11 cellular contexts compared by ENCODE assay signal in the genomic region with DNA sequence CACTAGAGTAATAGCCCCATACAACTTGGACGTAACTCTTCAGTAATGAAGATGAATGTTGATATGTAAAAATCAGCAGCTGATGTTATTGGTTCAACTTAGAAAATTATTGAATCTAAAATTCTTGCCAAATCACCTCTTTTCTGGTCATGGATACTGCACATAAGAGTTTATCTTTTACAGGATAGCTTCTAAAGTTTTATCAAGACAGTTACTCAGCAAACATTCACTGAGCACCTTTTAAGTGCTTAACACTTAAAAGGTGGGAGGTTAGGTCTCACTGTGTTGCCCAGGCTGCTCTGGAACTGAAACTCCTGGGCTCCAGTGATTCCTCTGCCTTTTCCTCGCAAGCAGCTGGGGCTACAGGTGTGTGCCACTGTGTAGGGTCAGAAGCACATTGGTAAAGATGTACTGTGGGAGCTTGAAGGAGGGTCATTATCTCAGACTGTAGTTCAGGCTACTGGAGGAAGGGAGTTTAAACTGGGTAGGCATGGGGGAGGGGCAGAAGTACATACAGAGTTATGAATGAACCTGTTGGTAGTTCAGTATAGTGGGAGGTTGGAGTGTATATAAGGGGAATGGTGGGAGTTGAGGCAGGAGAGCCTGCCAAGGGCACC.
DNase-seq lines count a peak whose midpoint lies in the region; ATAC-seq, FAIRE-seq and TF ChIP-seq lines count a peak whose summit lies in the region.
"Had no signal": no experiment of that assay in that cellular context is flagged by ENCODE, and none has a peak within 500 bp of the region (broad histone marks: within the 10 kb centered on the region; RNA-seq: fewer than 3 reads in every experiment).

No MANE protein-coding gene starts in this region.

- ATAC-seq in GM19467 (IDR thresholded peaks at IDR 0.05; ENCODE audit: unreplicated experiment) = no peak

- H3K4me1 ChIP-seq in duodenal mucosa (ENCODE audit: control insufficient read depth in 1 of 2, insufficient read depth in 2 of 2, low read length in 2 of 2) (peaks cover 24 to 33% of the 10 kb centered on the region in 2 donors), neuron (ENCODE audit: insufficient read depth, low read length) (peaks cover 28% of the 10 kb centered on the region)

- no peak overlapping the region for H3K27ac ChIP-seq in duodenal mucosa (ENCODE audit: low read depth, low read length)

- TF ChIP-seq CTCF in D721Med (IDR thresholded peaks at IDR 0.05; ENCODE audit: insufficient read depth, missing control alignments) (no peak), LNCaP clone FGC (IDR thresholded peaks at IDR 0.05; ENCODE audit: control insufficient read depth, extremely low read depth, insufficient read depth) (no peak)

- H3K9me3 ChIP-seq in duodenal mucosa (ENCODE audit: control insufficient read depth in 1 of 2, low read length in 2 of 2) (no peaks in the 10 kb centered on the region), neuron (ENCODE audit: low read length) (no peaks in the 10 kb centered on the region)
- H3K9me3 ChIP-seq: transverse colon had no signal

- no peak overlapping the region for H2AFZ ChIP-seq in neuron (ENCODE audit: low read depth, low read length)

- H3K36me3 ChIP-seq in duodenal mucosa (ENCODE audit: control insufficient read depth in 1 of 2, insufficient read depth in 2 of 2, low read length in 2 of 2) (no peaks in the 10 kb centered on the region), neuron (ENCODE audit: insufficient read depth, low read length) (no peaks in the 10 kb centered on the region)
- H3K36me3 ChIP-seq: transverse colon had no signal

- FAIRE-seq in D721Med (lab: Jason Lieb, UNC) = peak; percentile 11
- FAIRE-seq in H54 (lab: Jason Lieb, UNC) = no peak
- FAIRE-seq: kidney had no signal

- no peak overlapping the region for H3K9ac ChIP-seq in duodenal mucosa (ENCODE audit: low read depth in 1 of 2, low read length in 2 of 2)

- no peaks in the 10 kb centered on the region for H3K27me3 ChIP-seq in duodenal mucosa (ENCODE audit: control insufficient read depth in 1 of 2, insufficient read depth in 2 of 2, low read length in 2 of 2)
- no peaks in the 10 kb centered on the region for H3K27me3 ChIP-seq in neuron (ENCODE audit: insufficient read depth, low read length)
- H3K27me3 ChIP-seq: transverse colon had no signal

- TF ChIP-seq POLR2A in H54 (IDR thresholded peaks at IDR 0.05; ENCODE audit: low read depth, low read length) = no peak

- DNase-seq in D721Med (ENCODE audit: insufficient read length, low spot score) (no peak), LNCaP clone FGC (ENCODE audit: low read depth) (no peak), H54 (ENCODE audit: insufficient read length, low spot score) (no peak), activated gamma-delta T cell treated with Interleukin-2 at 50 U/mL for 16 hours (no peak), 8988T (no peak)
- DNase-seq: activated CD4-positive, alpha-beta T cell treated with anti-CD3 and anti-CD28 coated beads, Interleukin-2, amount 50 U/mL, for 1 hour; kidney; transverse colon had no signal

- H3K4me3 ChIP-seq in LNCaP clone FGC (ENCODE audit: low read depth, low read length) = peak overlapping the region; percentile 82; the same call in 1 of the 2 replicates
- peak overlapping the region; percentile 87 to 88 for H3K4me3 ChIP-seq in duodenal mucosa (ENCODE audit: low read depth in 1 of 2, low read length in 2 of 2)
- H3K4me3 ChIP-seq in neuron (ENCODE audit: low read length) = peak overlapping the region; percentile 92
